11 cellular contexts compared by ENCODE assay signal in the genomic region with DNA sequence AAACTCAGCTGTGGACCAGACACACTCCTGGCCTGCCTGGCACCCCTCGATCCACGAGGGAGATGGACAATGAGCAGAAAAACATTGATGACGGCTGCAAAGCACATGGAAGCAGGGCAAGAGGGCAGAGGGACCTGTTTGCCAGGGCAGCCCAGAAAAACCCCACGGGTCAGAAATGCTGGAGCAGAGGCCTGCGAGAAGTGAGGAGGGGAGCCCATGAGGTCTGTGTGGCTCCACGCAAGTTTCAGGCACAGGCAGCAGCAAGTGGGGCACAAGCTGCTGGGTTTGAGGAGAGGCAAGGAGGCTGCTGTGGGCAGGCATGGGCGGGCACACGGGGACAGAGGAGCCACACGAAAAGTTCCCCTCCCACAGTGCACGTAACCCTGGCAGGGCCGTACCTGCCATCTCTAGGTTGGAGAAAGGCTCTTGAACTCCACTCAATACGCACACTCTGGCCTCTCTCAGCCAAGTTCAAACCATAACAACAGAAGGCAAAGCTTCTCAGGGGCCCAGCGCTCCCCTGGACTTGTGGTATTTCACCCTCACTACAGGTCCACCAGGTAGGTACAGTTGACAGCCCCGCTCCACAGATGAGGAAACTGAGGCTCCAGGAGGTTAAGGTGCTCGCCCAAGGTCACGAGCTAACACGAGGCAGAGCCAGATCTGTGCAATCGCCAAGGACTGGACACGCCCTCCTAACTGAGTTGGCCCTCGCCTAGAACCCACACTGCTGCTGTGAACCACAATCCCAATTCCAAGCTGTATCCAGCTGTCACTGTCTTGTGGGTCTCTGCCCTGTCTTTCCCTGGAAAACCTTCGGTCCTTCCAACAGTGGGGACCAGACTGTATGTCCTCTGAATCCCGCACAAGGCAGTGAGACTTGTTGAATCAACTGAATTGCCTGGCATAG.
DNase-seq lines count a peak whose midpoint lies in the region; ATAC-seq and TF ChIP-seq lines count a peak whose summit lies in the region.
"Had no signal": no experiment of that assay in that cellular context is flagged by ENCODE, and none has a peak within 500 bp of the region (broad histone marks: within the 10 kb centered on the region; RNA-seq: fewer than 3 reads in every experiment).

No MANE protein-coding gene starts in this region.

- WGBS in hepatocyte (ENCODE audit: low lambda C conversion rate, missing lambda C conversion rate) = 82% methylated on average over 22 of the region's 22 CpGs
- 70 to 74% (median 71%) methylated on average over 22 of the region's 22 CpGs for WGBS in psoas muscle, 3 donors

- H3K4me1 ChIP-seq in hepatocyte (ENCODE audit: insufficient read depth) = peaks cover 96% of the 10 kb centered on the region
- H3K4me1 ChIP-seq in psoas muscle = peaks cover 17% of the 10 kb centered on the region

- POLR2A ChIA-PET in T-cell (lab: Charles Lee) = no interaction called here

- no peaks in the 10 kb centered on the region for H3K27me3 Mint-ChIP-seq in T-cell

- no peaks in the 10 kb centered on the region for H3K9me2 ChIP-seq in hepatocyte (replicated peaks; ENCODE audit: insufficient read depth)

- peak overlapping the region; percentile 86 to 97 for H3K27ac Mint-ChIP-seq in T-cell

- peak overlapping the region in 2 of 3 donors; percentile 32 to 45 for H3K4me3 Mint-ChIP-seq in T-cell

- H4K20me1 ChIP-seq in hepatocyte (ENCODE audit: insufficient read depth, poor library complexity, severe bottlenecking) = peaks cover 87% of the 10 kb centered on the region

- H3K36me3 ChIP-seq in hepatocyte (replicated peaks; ENCODE audit: insufficient read depth, low read depth) = no peaks in the 10 kb centered on the region
- no peaks in the 10 kb centered on the region for H3K36me3 ChIP-seq in psoas muscle (ENCODE audit: insufficient read depth in 1 of 2, low read depth in 1 of 2)

- intact Hi-C loops in psoas muscle (cut with DNase I) = no loop called here

- H3K9me3 Mint-ChIP-seq in T-cell = no peaks in the 10 kb centered on the region

- TF ChIP-seq CTCF in hepatocyte (IDR thresholded peaks at IDR 0.05; ENCODE audit: poor library complexity) (no peak), psoas muscle (IDR thresholded peaks at IDR 0.05) (no peak)

- peak overlapping the region; percentile 77 for H3K4me2 ChIP-seq in hepatocyte
- H3K4me2 ChIP-seq: KMS-11 had no signal

- ATAC-seq in T-cell (replicated peaks in 1 of 4) (peak; percentile 8 to 64 (median 27)), psoas muscle (no peak), HG02840 (IDR thresholded peaks at IDR 0.05; ENCODE audit: low FRiP score, unreplicated experiment) (no peak)
- ATAC-seq: activated CD4-positive, CD25-positive, alpha-beta regulatory T cell treated with anti-CD3 and anti-CD28 coated beads, Interleukin-2, amount 50 U/mL, for 24 hours had no signal

- peaks cover 4% of the 10 kb centered on the region for H3K36me3 Mint-ChIP-seq in T-cell

- H3K79me2 ChIP-seq in hepatocyte = peaks cover 90% of the 10 kb centered on the region

- no peak overlapping the region for H2AFZ ChIP-seq in hepatocyte

- H3K4me3 ChIP-seq in hepatocyte (no peak overlapping the region), psoas muscle (no peak overlapping the region)

- CTCF ChIA-PET in T-cell (lab: Charles Lee) = interaction anchor here (0.6 kb wide), 2 partner anchors 85 to 218 kb away, joined by 3 to 5 read pairs; no protein-coding TSS in a partner anchor

- no peaks in the 10 kb centered on the region for H3K9me3 ChIP-seq in hepatocyte (ENCODE audit: low read depth)
- no peaks in the 10 kb centered on the region for H3K9me3 ChIP-seq in psoas muscle

- no peaks in the 10 kb centered on the region for H3K27me3 ChIP-seq in hepatocyte
- H3K27me3 ChIP-seq in psoas muscle (ENCODE audit: insufficient read depth in 3 of 3, low read length in 2 of 3) = peaks cover 0 to 10% (median 3%) of the 10 kb centered on the region in 3 donors

- H3K27ac ChIP-seq in hepatocyte (peak overlapping the region; percentile 96), psoas muscle (peak overlapping the region; percentile 9)
- H3K27ac ChIP-seq: KMS-11 had no signal

- H3K4me1 Mint-ChIP-seq in T-cell = peaks cover 57 to 64% (median 58%) of the 10 kb centered on the region in 3 donors

- DNase-seq in DMS79 treated with DMSO at 0.1 percent for 48 hours (lab: John Stamatoyannopoulos, UW) (peak; percentile 18), T-cell (no peak), hepatocyte (ENCODE audit: low spot score) (peak; percentile 19), psoas muscle (peak in 1 of 2 donors; percentile 38), hippocampal formation (lab: John Stamatoyannopoulos, UW) (no peak), HCEC 1CT (no peak)
- no peak for DNase-seq in stimulated activated CD4-positive, alpha-beta T cell treated with anti-CD3 and anti-CD28 coated beads, Interleukin-4, amount 100 ng/mL, for 1 hour
- DNase-seq: central memory CD4-positive, alpha-beta T cell had no signal

Comparison
In these comparisons a context has a peak if more than half of its experiments do, and no peak if none do; other contexts are left out.
1. DNase-seq: peak in DMS79 treated with DMSO at 0.1 percent for 48 hours (single experiment) and hepatocyte (single experiment); none in T-cell (0 of 34), stimulated activated CD4-positive, alpha-beta T cell treated with anti-CD3 and anti-CD28 coated beads, Interleukin-4, amount 100 ng/mL, for 1 hour (single experiment), hippocampal formation (0 of 2) and HCEC 1CT (single experiment).
2. ATAC-seq: peak in T-cell (4 of 4); none in psoas muscle (0 of 4) and HG02840 (single experiment).